16 cellular contexts compared by ENCODE assay signal in genomic region chr21:45514311-45515021, GRCh38. TPM values are rescaled to one million over a fixed set of nuclear protein-coding genes. Genes with fewer than 3 reads are reported as not detected.
A peak's percentile ranks its signal among the peaks of the same experiment; 100 is the strongest.
DNase-seq lines count a peak whose midpoint lies in the region; ATAC-seq and TF ChIP-seq lines count a peak whose summit lies in the region.
"Had no signal": no experiment of that assay in that cellular context is flagged by ENCODE, and none has a peak within 500 bp of the region (broad histone marks: within the 10 kb centered on the region; RNA-seq: fewer than 3 reads in every experiment).

No MANE protein-coding gene starts in this region.

- peaks cover 76% of the 10 kb centered on the region for H3K36me3 ChIP-seq in BLaER1
- peaks cover 20% of the 10 kb centered on the region for H3K36me3 ChIP-seq in RWPE2 (ENCODE audit: low read depth)
- H3K36me3 ChIP-seq in prostate gland = no peaks in the 10 kb centered on the region
- H3K36me3 ChIP-seq: pancreas had no signal

- peak; percentile 30 for DNase-seq in RWPE2 (ENCODE audit: low spot score)
- peak; percentile 9 to 52 (median 43) for DNase-seq in right cardiac atrium
- no peak for DNase-seq in prostate gland (ENCODE audit: low spot score)
- no peak for DNase-seq in AG08395 (ENCODE audit: low spot score)
- DNase-seq: activated CD8-positive, alpha-beta memory T cell treated with anti-CD3 and anti-CD28 coated beads, Interleukin-2, amount 10 ng/mL, durations not matched to agents 7 days and 5 days; DMS79 treated with DMSO at 0.1 percent for 48 hours; stimulated activated CD4-positive, alpha-beta T cell treated with anti-CD3 and anti-CD28 coated beads, Interleukin-4, amount 100 ng/mL, for 24 hours; T1000 had no signal

- H3K9me3 ChIP-seq in BLaER1 = peaks cover 18% of the 10 kb centered on the region
- peaks cover 11% of the 10 kb centered on the region for H3K9me3 ChIP-seq in RWPE2 (ENCODE audit: severe bottlenecking)
- no peaks in the 10 kb centered on the region for H3K9me3 ChIP-seq in right cardiac atrium (ENCODE audit: control insufficient read depth, low read length)
- no peaks in the 10 kb centered on the region for H3K9me3 ChIP-seq in prostate gland
- H3K9me3 ChIP-seq: pancreas had no signal

- TF ChIP-seq POLR2A in prostate gland (IDR thresholded peaks at IDR 0.05) = no peak

- H3K27ac ChIP-seq in BLaER1 = peak overlapping the region; percentile 35; the same call in 1 of the 2 replicates
- no peak overlapping the region for H3K27ac ChIP-seq in RWPE2 (ENCODE audit: poor library complexity, severe bottlenecking)
- no peak overlapping the region for H3K27ac ChIP-seq in right cardiac atrium (ENCODE audit: low read length)
- H3K27ac ChIP-seq in prostate gland = peak overlapping the region; percentile 88 to 92

- no peak overlapping the region for H3K4me2 ChIP-seq in BLaER1
- H3K4me2 ChIP-seq: smooth muscle cell had no signal

- ATAC-seq in RWPE2 (ENCODE audit: low read depth) = no peak
- peak in 1 of 2 donors; percentile 3 for ATAC-seq in right cardiac atrium
- ATAC-seq in HG03135 (IDR thresholded peaks at IDR 0.05; ENCODE audit: unreplicated experiment) = no peak
- ATAC-seq in HG03521 (IDR thresholded peaks at IDR 0.05; ENCODE audit: unreplicated experiment) = no peak
- ATAC-seq in HG03095 (IDR thresholded peaks at IDR 0.05; ENCODE audit: unreplicated experiment) = no peak
- ATAC-seq: activated CD4-positive, CD25-positive, alpha-beta regulatory T cell treated with anti-CD3 and anti-CD28 coated beads, Interleukin-2, amount 50 U/mL, for 24 hours; activated CD8-positive, alpha-beta memory T cell treated with anti-CD3 and anti-CD28 coated beads, Interleukin-2, amount 10 ng/mL, durations not matched to agents 7 days and 5 days; SK-N-SH treated with all-trans-retinoic acid at 6 μM for 48 hours had no signal

- intact Hi-C loops in right cardiac atrium (cut with DNase I) = no loop called here
- intact Hi-C loops in prostate gland (cut with DNase I) = no loop called here

- H3K9ac ChIP-seq in BLaER1 = no peak overlapping the region

- H4K20me1 ChIP-seq in BLaER1 = peaks cover 31% of the 10 kb centered on the region

- H3K27me3 ChIP-seq in BLaER1 (no peaks in the 10 kb centered on the region), RWPE2 (ENCODE audit: insufficient read depth, poor library complexity, severe bottlenecking) (no peaks in the 10 kb centered on the region), right cardiac atrium (ENCODE audit: control insufficient read depth, insufficient read depth) (no peaks in the 10 kb centered on the region), prostate gland (replicated peaks; ENCODE audit: insufficient read depth) (no peaks in the 10 kb centered on the region)
- H3K27me3 ChIP-seq: pancreas had no signal

- 89% methylated on average over 22 of the region's 22 CpGs for WGBS in right cardiac atrium
- WGBS in prostate gland = 82% methylated on average over 19 of the region's 22 CpGs

- TF ChIP-seq CTCF in RWPE2 (IDR thresholded peaks at IDR 0.05; ENCODE audit: poor library complexity, severe bottlenecking) (no peak), prostate gland (IDR thresholded peaks at IDR 0.05) (no peak)

- H3K4me1 ChIP-seq in BLaER1 = peaks cover 53% of the 10 kb centered on the region
- H3K4me1 ChIP-seq in RWPE2 (ENCODE audit: insufficient read depth, poor library complexity, severe bottlenecking) = peaks cover 3% of the 10 kb centered on the region
- H3K4me1 ChIP-seq in right cardiac atrium (ENCODE audit: control insufficient read depth, insufficient read depth, low read length) = no peaks in the 10 kb centered on the region
- H3K4me1 ChIP-seq in prostate gland (replicated peaks) = peaks cover 37% of the 10 kb centered on the region

- H3K4me3 ChIP-seq in BLaER1 (no peak overlapping the region), RWPE2 (ENCODE audit: severe bottlenecking) (no peak overlapping the region), right cardiac atrium (ENCODE audit: low read length) (no peak overlapping the region), prostate gland (no peak overlapping the region)
- H3K4me3 ChIP-seq: pancreas, smooth muscle cell had no signal

RNA-seq across cellular contexts. Expression of gene SLC19A1, which starts 27.8 kb away (rescaled TPM):
- total RNA-seq in right cardiac atrium (1 to 10 TPM; 2.3 to 5.0 (median 3.8) TPM), prostate gland (10 to 100 TPM; 12.2 to 15.5 TPM)
- 3.9 TPM for polyA plus RNA-seq in right cardiac atrium

Comparison
In these comparisons a context has a peak if more than half of its experiments do, and no peak if none do; other contexts are left out.
1. H3K27ac ChIP-seq: peak in BLaER1 (single experiment) and prostate gland (2 of 2); none in RWPE2 (single experiment) and right cardiac atrium (single experiment).
2. DNase-seq: peak in RWPE2 (single experiment) and right cardiac atrium (3 of 3); none in prostate gland (single experiment) and AG08395 (single experiment).